ENCODE assay signal across 34 cellular contexts in genomic region chr13:46735425-46735824, GRCh38.
"Had no signal": no experiment of that assay in that cellular context is flagged by ENCODE, and none has a peak within 500 bp of the region (broad histone marks: within the 10 kb centered on the region; RNA-seq: fewer than 3 reads in every experiment).

No MANE protein-coding gene starts in this region.

- H3K4me3 ChIP-seq: MG63 had no signal

- H3K9ac ChIP-seq: KMS-11 had no signal

- H3K4me2 ChIP-seq: KMS-11 had no signal

- H3K27me3 ChIP-seq: MG63 had no signal

- DNase-seq: Karpas-422, Kasumi-1, KG1, MG63, MM.1S, MV-4-11, NCI-H1048, NCI-H1092, NCI-H1092 treated with DMSO at 0.1 percent for 48 hours, NCI-H1105, NCI-H1105 treated with DMSO at 0.1 percent for 48 hours, NCI-H1417, NCI-H1417 treated with DMSO at 0.1 percent for 48 hours, NCI-H1436, NCI-H1436 treated with DMSO at 0.1 percent for 48 hours, NCI-H146, NCI-H1694, NCI-H1694 treated with DMSO at 0.1 percent for 48 hours, NCI-H187, NCI-H187 treated with DMSO at 0.1 percent for 48 hours, NCI-H1930, NCI-H2029, NCI-H2029 treated with DMSO at 0.1 percent for 48 hours, NCI-H2081, NCI-H2081 treated with DMSO at 0.1 percent for 48 hours, NCI-H2107, NCI-H2171, NCI-H2171 treated with DMSO at 0.1 percent for 48 hours, NCI-H2227 treated with DMSO at 0.1 percent for 48 hours, NCI-H226, NCI-H345, NCI-H446, NCI-H446 treated with DMSO at 0.1 percent for 48 hours had no signal

- H3K9me3 ChIP-seq: MG63 had no signal

- H3K27ac ChIP-seq: KMS-11 had no signal
